1 cellular context compared by ENCODE assay signal in the genomic region with DNA sequence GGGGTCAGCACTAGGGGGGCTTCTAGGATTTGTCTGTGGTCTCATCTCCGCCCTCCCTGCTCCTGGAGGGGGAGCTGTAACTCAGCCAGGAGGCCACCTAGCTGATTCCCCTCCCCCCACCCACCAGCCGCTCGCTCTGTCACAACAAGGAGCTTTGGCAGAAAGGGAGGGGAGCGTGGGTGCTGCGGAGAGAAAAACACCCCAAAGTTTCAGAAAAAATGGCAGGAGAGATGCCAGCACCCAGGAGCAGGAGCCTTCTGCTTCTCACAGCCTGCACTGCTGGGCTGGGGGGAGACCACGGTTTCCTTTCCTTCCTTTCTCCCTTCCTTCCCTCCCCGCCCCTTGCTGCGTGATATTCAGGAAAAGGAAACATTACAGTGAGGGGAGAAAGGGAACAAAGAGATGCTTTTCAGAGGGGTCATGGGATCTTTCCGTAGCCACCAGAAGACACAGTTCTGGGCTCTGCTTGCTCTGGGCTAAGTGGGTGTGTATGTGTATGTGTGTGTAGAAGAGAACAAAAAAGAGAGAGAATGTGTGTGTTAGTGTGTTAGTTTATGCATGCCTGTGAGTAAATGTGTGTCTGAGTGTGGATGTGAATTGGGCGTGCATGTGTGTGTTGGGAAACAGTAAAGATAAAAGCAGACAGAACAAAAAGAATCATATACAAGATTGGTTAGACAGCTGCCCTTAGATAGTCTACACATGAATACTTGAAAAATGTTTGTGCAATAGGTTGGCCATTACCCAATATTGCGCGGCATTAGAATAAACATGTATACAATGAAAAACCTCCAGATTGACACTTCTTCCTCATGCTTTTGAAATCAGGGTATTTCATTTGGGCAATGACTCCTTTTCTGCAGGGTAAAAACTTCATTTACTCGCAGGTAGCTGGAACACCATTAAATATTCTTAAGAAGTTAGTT.
A peak's percentile ranks its signal among the peaks of the same experiment; 100 is the strongest.
TF ChIP-seq lines count a peak whose summit lies in the region.

No MANE protein-coding gene starts in this region.

TF ChIP-seq in HepG2, 621 proteins besides CTCF, POLR2A, EP300 and RAD21:
- TF ChIP-seq, protein P1, sequence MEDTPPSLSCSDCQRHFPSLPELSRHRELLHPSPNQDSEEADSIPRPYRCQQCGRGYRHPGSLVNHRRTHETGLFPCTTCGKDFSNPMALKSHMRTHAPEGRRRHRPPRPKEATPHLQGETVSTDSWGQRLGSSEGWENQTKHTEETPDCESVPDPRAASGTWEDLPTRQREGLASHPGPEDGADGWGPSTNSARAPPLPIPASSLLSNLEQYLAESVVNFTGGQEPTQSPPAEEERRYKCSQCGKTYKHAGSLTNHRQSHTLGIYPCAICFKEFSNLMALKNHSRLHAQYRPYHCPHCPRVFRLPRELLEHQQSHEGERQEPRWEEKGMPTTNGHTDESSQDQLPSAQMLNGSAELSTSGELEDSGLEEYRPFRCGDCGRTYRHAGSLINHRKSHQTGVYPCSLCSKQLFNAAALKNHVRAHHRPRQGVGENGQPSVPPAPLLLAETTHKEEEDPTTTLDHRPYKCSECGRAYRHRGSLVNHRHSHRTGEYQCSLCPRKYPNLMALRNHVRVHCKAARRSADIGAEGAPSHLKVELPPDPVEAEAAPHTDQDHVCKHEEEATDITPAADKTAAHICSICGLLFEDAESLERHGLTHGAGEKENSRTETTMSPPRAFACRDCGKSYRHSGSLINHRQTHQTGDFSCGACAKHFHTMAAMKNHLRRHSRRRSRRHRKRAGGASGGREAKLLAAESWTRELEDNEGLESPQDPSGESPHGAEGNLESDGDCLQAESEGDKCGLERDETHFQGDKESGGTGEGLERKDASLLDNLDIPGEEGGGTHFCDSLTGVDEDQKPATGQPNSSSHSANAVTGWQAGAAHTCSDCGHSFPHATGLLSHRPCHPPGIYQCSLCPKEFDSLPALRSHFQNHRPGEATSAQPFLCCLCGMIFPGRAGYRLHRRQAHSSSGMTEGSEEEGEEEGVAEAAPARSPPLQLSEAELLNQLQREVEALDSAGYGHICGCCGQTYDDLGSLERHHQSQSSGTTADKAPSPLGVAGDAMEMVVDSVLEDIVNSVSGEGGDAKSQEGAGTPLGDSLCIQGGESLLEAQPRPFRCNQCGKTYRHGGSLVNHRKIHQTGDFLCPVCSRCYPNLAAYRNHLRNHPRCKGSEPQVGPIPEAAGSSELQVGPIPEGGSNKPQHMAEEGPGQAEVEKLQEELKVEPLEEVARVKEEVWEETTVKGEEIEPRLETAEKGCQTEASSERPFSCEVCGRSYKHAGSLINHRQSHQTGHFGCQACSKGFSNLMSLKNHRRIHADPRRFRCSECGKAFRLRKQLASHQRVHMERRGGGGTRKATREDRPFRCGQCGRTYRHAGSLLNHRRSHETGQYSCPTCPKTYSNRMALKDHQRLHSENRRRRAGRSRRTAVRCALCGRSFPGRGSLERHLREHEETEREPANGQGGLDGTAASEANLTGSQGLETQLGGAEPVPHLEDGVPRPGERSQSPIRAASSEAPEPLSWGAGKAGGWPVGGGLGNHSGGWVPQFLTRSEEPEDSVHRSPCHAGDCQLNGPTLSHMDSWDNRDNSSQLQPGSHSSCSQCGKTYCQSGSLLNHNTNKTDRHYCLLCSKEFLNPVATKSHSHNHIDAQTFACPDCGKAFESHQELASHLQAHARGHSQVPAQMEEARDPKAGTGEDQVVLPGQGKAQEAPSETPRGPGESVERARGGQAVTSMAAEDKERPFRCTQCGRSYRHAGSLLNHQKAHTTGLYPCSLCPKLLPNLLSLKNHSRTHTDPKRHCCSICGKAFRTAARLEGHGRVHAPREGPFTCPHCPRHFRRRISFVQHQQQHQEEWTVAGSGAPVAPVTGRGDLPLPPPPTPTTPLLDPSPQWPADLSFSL (CRISPR knock-in tag; IDR thresholded peaks at IDR 0.05): peak; percentile 61; the same call in 1 of the 2 replicates
- 0 out of 2 replicates have a peak, but pooled peaks have one; percentile 40 for TF ChIP-seq FOXC1 (CRISPR knock-in tag; IDR thresholded peaks at IDR 0.05; ENCODE audit: borderline replicate concordance)
- 0 out of 2 replicates have a peak, but pooled peaks have one; percentile 18 for TF ChIP-seq SPEN (CRISPR knock-in tag; IDR thresholded peaks at IDR 0.05; ENCODE audit: low read depth)
- TF ChIP-seq HDAC1 (CRISPR knock-in tag; IDR thresholded peaks at IDR 0.05): peak; percentile 20; the same call in 1 of the 2 replicates
- TF ChIP-seq, protein P2, sequence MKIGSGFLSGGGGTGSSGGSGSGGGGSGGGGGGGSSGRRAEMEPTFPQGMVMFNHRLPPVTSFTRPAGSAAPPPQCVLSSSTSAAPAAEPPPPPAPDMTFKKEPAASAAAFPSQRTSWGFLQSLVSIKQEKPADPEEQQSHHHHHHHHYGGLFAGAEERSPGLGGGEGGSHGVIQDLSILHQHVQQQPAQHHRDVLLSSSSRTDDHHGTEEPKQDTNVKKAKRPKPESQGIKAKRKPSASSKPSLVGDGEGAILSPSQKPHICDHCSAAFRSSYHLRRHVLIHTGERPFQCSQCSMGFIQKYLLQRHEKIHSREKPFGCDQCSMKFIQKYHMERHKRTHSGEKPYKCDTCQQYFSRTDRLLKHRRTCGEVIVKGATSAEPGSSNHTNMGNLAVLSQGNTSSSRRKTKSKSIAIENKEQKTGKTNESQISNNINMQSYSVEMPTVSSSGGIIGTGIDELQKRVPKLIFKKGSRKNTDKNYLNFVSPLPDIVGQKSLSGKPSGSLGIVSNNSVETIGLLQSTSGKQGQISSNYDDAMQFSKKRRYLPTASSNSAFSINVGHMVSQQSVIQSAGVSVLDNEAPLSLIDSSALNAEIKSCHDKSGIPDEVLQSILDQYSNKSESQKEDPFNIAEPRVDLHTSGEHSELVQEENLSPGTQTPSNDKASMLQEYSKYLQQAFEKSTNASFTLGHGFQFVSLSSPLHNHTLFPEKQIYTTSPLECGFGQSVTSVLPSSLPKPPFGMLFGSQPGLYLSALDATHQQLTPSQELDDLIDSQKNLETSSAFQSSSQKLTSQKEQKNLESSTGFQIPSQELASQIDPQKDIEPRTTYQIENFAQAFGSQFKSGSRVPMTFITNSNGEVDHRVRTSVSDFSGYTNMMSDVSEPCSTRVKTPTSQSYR (CRISPR knock-in tag; IDR thresholded peaks at IDR 0.05; ENCODE audit: borderline replicate concordance): peak; percentile 89
- 0 out of 2 replicates have a peak, but pooled peaks have one; percentile 55 for TF ChIP-seq HNRNPL (IDR thresholded peaks at IDR 0.05; ENCODE audit: low read depth, low read length)
- TF ChIP-seq TEAD3 (CRISPR knock-in tag; optimal IDR thresholded peaks at IDR 0.05; ENCODE audit: borderline replicate concordance): peak; percentile 31
- TF ChIP-seq, protein P3, sequence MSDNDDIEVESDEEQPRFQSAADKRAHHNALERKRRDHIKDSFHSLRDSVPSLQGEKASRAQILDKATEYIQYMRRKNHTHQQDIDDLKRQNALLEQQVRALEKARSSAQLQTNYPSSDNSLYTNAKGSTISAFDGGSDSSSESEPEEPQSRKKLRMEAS (IDR thresholded peaks at IDR 0.05): no peak
- no peak for TF ChIP-seq CCAR2 (optimal IDR thresholded peaks at IDR 0.05; ENCODE audit: low read depth, low read length)
- peak; percentile 68; the same call in 1 of the 2 replicates for TF ChIP-seq CEBPB (IDR thresholded peaks at IDR 0.05; ENCODE audit: borderline replicate concordance, low read depth, low read length)
- TF ChIP-seq MTF2 (CRISPR knock-in tag; IDR thresholded peaks at IDR 0.05; ENCODE audit: borderline replicate concordance): 0 out of 2 replicates have a peak, but pooled peaks have one; percentile 49
- TF ChIP-seq, protein P4, sequence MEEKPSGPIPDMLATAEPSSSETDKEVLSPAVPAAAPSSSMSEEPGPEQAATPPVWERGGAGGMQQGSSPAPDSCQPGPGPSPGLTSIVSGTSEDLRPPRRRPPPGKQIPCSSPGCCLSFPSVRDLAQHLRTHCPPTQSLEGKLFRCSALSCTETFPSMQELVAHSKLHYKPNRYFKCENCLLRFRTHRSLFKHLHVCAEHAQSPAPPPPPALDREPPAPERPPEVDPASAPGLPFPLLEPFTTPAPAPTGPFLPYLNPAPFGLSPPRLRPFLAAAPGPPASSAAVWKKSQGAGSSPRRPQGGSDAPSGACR (CRISPR knock-in tag; IDR thresholded peaks at IDR 0.05): peak; percentile 49; the same call in 1 of the 2 replicates
- no peak for TF ChIP-seq LCORL (IDR thresholded peaks at IDR 0.05)
- peak; percentile 59; the same call in 1 of the 2 replicates for TF ChIP-seq LCORL (CRISPR knock-in tag; IDR thresholded peaks at IDR 0.05)
- TF ChIP-seq PRPF4 (IDR thresholded peaks at IDR 0.05; ENCODE audit: low read depth, low read length, poor library complexity, severe bottlenecking): peak; percentile 25
- no peak for TF ChIP-seq GATAD2A (CRISPR knock-in tag; IDR thresholded peaks at IDR 0.05)
- TF ChIP-seq ZMYM4 (CRISPR knock-in tag; IDR thresholded peaks at IDR 0.05): 0 out of 2 replicates have a peak, but pooled peaks have one; percentile 36
- TF ChIP-seq, protein P5, sequence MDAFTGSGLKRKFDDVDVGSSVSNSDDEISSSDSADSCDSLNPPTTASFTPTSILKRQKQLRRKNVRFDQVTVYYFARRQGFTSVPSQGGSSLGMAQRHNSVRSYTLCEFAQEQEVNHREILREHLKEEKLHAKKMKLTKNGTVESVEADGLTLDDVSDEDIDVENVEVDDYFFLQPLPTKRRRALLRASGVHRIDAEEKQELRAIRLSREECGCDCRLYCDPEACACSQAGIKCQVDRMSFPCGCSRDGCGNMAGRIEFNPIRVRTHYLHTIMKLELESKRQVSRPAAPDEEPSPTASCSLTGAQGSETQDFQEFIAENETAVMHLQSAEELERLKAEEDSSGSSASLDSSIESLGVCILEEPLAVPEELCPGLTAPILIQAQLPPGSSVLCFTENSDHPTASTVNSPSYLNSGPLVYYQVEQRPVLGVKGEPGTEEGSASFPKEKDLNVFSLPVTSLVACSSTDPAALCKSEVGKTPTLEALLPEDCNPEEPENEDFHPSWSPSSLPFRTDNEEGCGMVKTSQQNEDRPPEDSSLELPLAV (CRISPR knock-in tag; conservative IDR thresholded peaks at IDR 0.05; ENCODE audit: low read depth): no peak
- no peak for TF ChIP-seq ZNF780A (CRISPR knock-in tag; IDR thresholded peaks at IDR 0.05)
- TF ChIP-seq, protein P6, sequence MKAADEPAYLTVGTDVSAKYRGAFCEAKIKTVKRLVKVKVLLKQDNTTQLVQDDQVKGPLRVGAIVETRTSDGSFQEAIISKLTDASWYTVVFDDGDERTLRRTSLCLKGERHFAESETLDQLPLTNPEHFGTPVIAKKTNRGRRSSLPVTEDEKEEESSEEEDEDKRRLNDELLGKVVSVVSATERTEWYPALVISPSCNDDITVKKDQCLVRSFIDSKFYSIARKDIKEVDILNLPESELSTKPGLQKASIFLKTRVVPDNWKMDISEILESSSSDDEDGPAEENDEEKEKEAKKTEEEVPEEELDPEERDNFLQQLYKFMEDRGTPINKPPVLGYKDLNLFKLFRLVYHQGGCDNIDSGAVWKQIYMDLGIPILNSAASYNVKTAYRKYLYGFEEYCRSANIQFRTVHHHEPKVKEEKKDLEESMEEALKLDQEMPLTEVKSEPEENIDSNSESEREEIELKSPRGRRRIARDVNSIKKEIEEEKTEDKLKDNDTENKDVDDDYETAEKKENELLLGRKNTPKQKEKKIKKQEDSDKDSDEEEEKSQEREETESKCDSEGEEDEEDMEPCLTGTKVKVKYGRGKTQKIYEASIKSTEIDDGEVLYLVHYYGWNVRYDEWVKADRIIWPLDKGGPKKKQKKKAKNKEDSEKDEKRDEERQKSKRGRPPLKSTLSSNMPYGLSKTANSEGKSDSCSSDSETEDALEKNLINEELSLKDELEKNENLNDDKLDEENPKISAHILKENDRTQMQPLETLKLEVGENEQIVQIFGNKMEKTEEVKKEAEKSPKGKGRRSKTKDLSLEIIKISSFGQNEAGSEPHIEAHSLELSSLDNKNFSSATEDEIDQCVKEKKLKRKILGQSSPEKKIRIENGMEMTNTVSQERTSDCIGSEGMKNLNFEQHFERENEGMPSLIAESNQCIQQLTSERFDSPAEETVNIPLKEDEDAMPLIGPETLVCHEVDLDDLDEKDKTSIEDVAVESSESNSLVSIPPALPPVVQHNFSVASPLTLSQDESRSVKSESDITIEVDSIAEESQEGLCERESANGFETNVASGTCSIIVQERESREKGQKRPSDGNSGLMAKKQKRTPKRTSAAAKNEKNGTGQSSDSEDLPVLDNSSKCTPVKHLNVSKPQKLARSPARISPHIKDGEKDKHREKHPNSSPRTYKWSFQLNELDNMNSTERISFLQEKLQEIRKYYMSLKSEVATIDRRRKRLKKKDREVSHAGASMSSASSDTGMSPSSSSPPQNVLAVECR (CRISPR knock-in tag; IDR thresholded peaks at IDR 0.05; ENCODE audit: borderline replicate concordance): peak; percentile 32; the same call in 1 of the 2 replicates
